In the genomic region with DNA sequence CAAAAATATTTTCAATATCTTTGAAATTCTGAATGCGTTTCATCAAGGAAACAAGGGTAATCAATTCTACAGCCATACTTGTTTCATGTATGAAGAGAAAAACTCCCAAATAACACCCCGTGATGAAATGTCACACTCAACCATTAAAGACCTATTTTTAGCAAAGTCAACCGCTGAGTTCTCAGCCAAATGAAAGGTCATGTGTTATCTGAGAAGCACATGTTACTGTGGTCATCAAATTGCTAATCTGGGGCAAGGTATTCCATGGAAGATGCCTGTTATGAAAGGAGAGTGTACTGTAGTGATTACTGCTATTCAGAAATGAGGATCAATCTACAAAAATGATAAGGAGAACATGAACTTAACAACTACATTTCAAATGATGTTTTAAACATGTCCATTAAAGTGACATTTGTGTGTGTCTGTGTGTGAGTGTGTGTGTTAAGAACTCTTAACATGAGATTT, we compare ENCODE assay signal across 8 cellular contexts.
DNase-seq lines count a peak whose midpoint lies in the region; ATAC-seq and TF ChIP-seq lines count a peak whose summit lies in the region.

No MANE protein-coding gene starts in this region.

- no peak for DNase-seq in Right ventricle myocardium superior
- no peak for DNase-seq in hypothalamus (lab: John Stamatoyannopoulos, UW)
- DNase-seq in cortex of kidney (lab: John Stamatoyannopoulos, UW): no peak
- no peak for DNase-seq in NCI-H510A (lab: John Stamatoyannopoulos, UW)
- DNase-seq in stomach: no peak

- no peak for TF ChIP-seq POLR2A in stomach (IDR thresholded peaks at IDR 0.05)

- no peaks in the 10 kb centered on the region for H3K9me3 ChIP-seq in stomach

- no peak overlapping the region for H3K4me3 ChIP-seq in stomach

- H3K4me1 ChIP-seq in stomach: peaks cover 0 to 20% (median 9%) of the 10 kb centered on the region in 4 donors

- no peak overlapping the region for H3K27ac ChIP-seq in stomach

- no peaks in the 10 kb centered on the region for H3K27me3 ChIP-seq in stomach

- ATAC-seq in GM18498 (IDR thresholded peaks at IDR 0.05; ENCODE audit: unreplicated experiment) (peak; percentile 61), GM21381 (IDR thresholded peaks at IDR 0.05; ENCODE audit: unreplicated experiment) (peak; percentile 61), HG03565 (IDR thresholded peaks at IDR 0.05; ENCODE audit: unreplicated experiment) (peak; percentile 51), Right ventricle myocardium superior (ENCODE audit: poor library complexity) (peak; percentile 80)

- TF ChIP-seq CTCF in stomach (IDR thresholded peaks at IDR 0.05): no peak

- intact Hi-C loops in Right ventricle myocardium superior (cut with DNase I): no loop called here
- intact Hi-C loops in stomach (cut with DNase I; ENCODE audit: low total_unique reads): no loop called here

- WGBS in stomach, 5 donors: 60 to 72% (median 63%) methylated on average over 3 of the region's 3 CpGs

- TF ChIP-seq EP300 in stomach (IDR thresholded peaks at IDR 0.05): no peak

- no peaks in the 10 kb centered on the region for H3K36me3 ChIP-seq in stomach
